Comparison of ENCODE assay signal across 12 cellular contexts in the genomic region with DNA sequence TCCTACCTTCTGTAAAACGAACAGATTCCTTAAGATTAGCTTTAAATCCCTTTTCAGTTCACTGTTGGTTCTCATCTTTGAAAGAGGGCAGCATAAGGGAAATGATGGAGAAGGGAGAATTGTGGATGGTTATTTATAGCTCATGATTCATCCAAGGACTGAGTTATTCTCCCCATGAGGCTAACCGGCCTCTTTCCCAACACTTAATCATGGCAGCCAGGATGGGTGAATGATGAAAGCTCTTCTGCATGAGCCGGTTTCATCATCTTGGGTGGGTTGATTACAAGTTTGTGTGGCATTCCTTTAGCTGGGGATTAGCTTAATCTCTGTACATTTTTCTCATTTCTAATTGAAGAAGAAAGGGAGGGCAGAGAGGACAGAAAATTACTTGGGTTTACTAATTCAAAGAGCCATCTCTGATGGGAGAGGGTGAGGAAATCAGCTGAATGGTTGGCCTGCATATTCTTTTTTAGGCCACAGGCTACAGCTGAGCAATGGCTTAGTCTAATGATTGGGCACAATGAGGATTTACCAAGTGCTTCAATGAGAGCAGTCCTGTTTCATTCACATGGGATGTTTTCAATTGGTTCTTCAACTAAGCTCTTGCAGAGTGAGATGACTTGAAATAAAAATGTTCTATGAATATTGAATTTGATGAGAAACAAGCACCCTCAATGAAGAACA.
DNase-seq lines count a peak whose midpoint lies in the region; ATAC-seq and TF ChIP-seq lines count a peak whose summit lies in the region.
"Had no signal": no experiment of that assay in that cellular context is flagged by ENCODE, and none has a peak within 500 bp of the region (broad histone marks: within the 10 kb centered on the region; RNA-seq: fewer than 3 reads in every experiment).

No MANE protein-coding gene starts in this region.

- in situ Hi-C loops in astrocyte of the cerebellum (cut with HindIII; ENCODE audit: low sequenced_read_pairs) = no loop called here

- no peak for TF ChIP-seq CTCF in astrocyte of the cerebellum (IDR thresholded peaks at IDR 0.05; ENCODE audit: low read depth, low read length, missing control alignments)
- no peak for TF ChIP-seq CTCF in uterus (IDR thresholded peaks at IDR 0.05)

- no peaks in the 10 kb centered on the region for H3K36me3 ChIP-seq in uterus
- H3K36me3 ChIP-seq: tibial nerve had no signal

- no peaks in the 10 kb centered on the region for H3K9me3 ChIP-seq in uterus
- H3K9me3 ChIP-seq: tibial nerve had no signal

- H3K4me3 ChIP-seq in astrocyte of the cerebellum (ENCODE audit: low read depth, low read length) (no peak overlapping the region), uterus (no peak overlapping the region)
- H3K4me3 ChIP-seq: tibial nerve had no signal

- peak; percentile 72 for ATAC-seq in left ventricle myocardium superior
- ATAC-seq in left colon = no peak

- no peaks in the 10 kb centered on the region for H3K27me3 ChIP-seq in uterus
- H3K27me3 ChIP-seq: tibial nerve had no signal

- H3K4me1 ChIP-seq in uterus = no peaks in the 10 kb centered on the region
- H3K4me1 ChIP-seq: tibial nerve had no signal

- DNase-seq in NCI-H82 (lab: John Stamatoyannopoulos, UW) (peak; percentile 11), NCI-H82 treated with DMSO at 0.1 percent for 48 hours (lab: John Stamatoyannopoulos, UW; ENCODE audit: unreplicated experiment) (no peak), astrocyte of the cerebellum (ENCODE audit: low read depth) (peak; percentile 65), left ventricle myocardium superior (no peak), uterus (peak; percentile 39 to 51), left colon (no peak), NCI-H748 treated with DMSO at 0.1 percent for 48 hours (lab: John Stamatoyannopoulos, UW) (no peak), medulla oblongata (ENCODE audit: extremely low spot score) (no peak)
- DNase-seq: activated T-cell treated with anti-CD3 and anti-CD28 coated beads, Interleukin-2, amount 50 U/mL, for 1 hour; endodermal cell; NCI-H2029 treated with DMSO at 0.1 percent for 48 hours had no signal

- no peak for TF ChIP-seq POLR2A in uterus (IDR thresholded peaks at IDR 0.05)

- H3K27ac ChIP-seq in uterus = no peak overlapping the region

- intact Hi-C loops in left ventricle myocardium superior (cut with micrococcal nuclease) (no loop called here), uterus (cut with DNase I; ENCODE audit: low total_unique reads) (no loop called here), left colon (cut with DNase I, micrococcal nuclease) (no loop called here)

Comparison
In these comparisons a context has a peak if more than half of its experiments do, and no peak if none do; other contexts are left out.
1. DNase-seq: peak in NCI-H82 (single experiment), astrocyte of the cerebellum (single experiment) and uterus (2 of 2); none in NCI-H82 treated with DMSO at 0.1 percent for 48 hours (single experiment), left ventricle myocardium superior (single experiment), left colon (0 of 2), NCI-H748 treated with DMSO at 0.1 percent for 48 hours (single experiment) and medulla oblongata (single experiment).